5 cellular contexts compared by ENCODE assay signal in the genomic region with DNA sequence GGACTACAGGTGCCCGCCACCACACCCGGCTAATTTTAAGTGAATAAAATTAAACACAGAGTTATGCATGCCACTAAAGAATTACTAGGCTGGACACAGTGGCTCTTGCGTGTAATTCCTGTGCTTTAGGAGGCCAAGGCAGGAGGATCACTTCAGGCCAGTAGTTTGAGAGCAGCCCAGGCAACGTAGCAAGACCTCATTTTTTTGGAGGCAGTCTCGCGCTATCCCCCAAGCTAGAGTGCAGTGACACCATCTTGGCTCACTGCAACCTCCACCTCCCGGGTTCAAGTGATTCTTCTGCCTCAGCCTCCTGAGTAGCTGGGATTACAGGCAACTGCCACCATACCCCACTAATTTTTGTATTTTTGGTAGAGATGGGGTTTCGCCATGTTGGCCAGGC. TPM values are rescaled to one million over a fixed set of nuclear protein-coding genes. Genes with fewer than 3 reads are reported as not detected.
DNase-seq lines count a peak whose midpoint lies in the region; ATAC-seq, FAIRE-seq and TF ChIP-seq lines count a peak whose summit lies in the region.
"Not testable (repeated sequence)": the region's sequence is repeated elsewhere in the genome, so short reads cannot be mapped to it uniquely, and the experiment has no call there.

No MANE protein-coding gene starts in this region.

- H3K4me1 Mint-ChIP-seq in T-helper 17 cell = peaks cover 21% of the 10 kb centered on the region

- TF ChIP-seq RAD21 in GM12878 (IDR thresholded peaks at IDR 0.05; ENCODE audit: insufficient read depth, low read depth, low read length); HepG2 (CRISPR knock-in tag; IDR thresholded peaks at IDR 0.05): not testable (repeated sequence)

- not testable (repeated sequence) for FAIRE-seq in GM12892 (lab: Jason Lieb, UNC); GM12878 (lab: Jason Lieb, UNC); HepG2 (lab: Jason Lieb, UNC)

- WGBS in GM12878 (ENCODE audit: insufficient coverage, insufficient replicate concordance, low lambda C conversion rate, missing lambda C conversion rate) = 99% methylated on average over 8 of the region's 8 CpGs
- 98% methylated on average over 5 of the region's 8 CpGs for WGBS in HepG2 (ENCODE audit: low lambda C conversion rate)

- not testable (repeated sequence) for H3K4me3 Mint-ChIP-seq in T-helper 17 cell

- H3K9me3 ChIP-seq in T-helper 17 cell (ENCODE audit: control insufficient read depth, low read length, poor library complexity, severe bottlenecking); GM12878 (replicated peaks; ENCODE audit: control insufficient read depth, insufficient read depth, low read length); HepG2 (ENCODE audit: low read length); gastrocnemius medialis: not testable (repeated sequence)

- H3K27me3 Mint-ChIP-seq in T-helper 17 cell = not testable (repeated sequence)

- SMC1A ChIA-PET in GM12878 (lab: Charles Lee; ENCODE audit: uncharacterized antibody, unreplicated experiment) = interaction anchor here (1.4 kb wide), 1 partner anchor 80 kb away, joined by 5 read pairs; no protein-coding TSS in a partner anchor

- H3K4me1 ChIP-seq in GM12878 (ENCODE audit: control insufficient read depth, insufficient read depth, low read length) = not testable (repeated sequence)
- H3K4me1 ChIP-seq in HepG2 (ENCODE audit: insufficient read depth, low read length) (peaks cover 15% of the 10 kb centered on the region), gastrocnemius medialis (peaks cover 15 to 27% of the 10 kb centered on the region in 2 donors)

- H2AFZ ChIP-seq in GM12878 (ENCODE audit: control insufficient read depth, low read depth, low read length); HepG2 (ENCODE audit: low read length): not testable (repeated sequence)

- CTCF ChIA-PET in GM12878 (lab: Yijun Ruan, JAX) = interaction anchor here (0.6 to 1.5 kb wide), 2 partner anchors 9 to 272 kb away, joined by 3 to 4 read pairs; no protein-coding TSS in a partner anchor
- CTCF ChIA-PET in HepG2 (lab: Yijun Ruan, JAX; ENCODE audit: low intra/inter-chr PET ratio, low total read pairs) = not testable (repeated sequence)

- ATAC-seq in T-helper 17 cell, GM12878, HepG2, gastrocnemius medialis: not testable (repeated sequence)

- H3K4me3 ChIP-seq in GM12878; HepG2 (replicated peaks in 1 of 3; ENCODE audit: insufficient read depth in 1 of 3, low read depth in 2 of 3, low read length in 3 of 3); gastrocnemius medialis: not testable (repeated sequence)

- not testable (repeated sequence) for H3K4me2 ChIP-seq in GM12878 (ENCODE audit: control insufficient read depth, insufficient read depth); HepG2 (ENCODE audit: low read depth, low read length)

- not testable (repeated sequence) for H3K9ac ChIP-seq in GM12878 (ENCODE audit: control insufficient read depth, insufficient read depth, low read length); HepG2 (ENCODE audit: insufficient read depth, low read depth, low read length)

- H3K36me3 Mint-ChIP-seq in T-helper 17 cell (ENCODE audit: low read depth) = not testable (repeated sequence)

- DNase-seq in GM12892 (ENCODE audit: insufficient read length); T-helper 17 cell; GM12878 (ENCODE audit: low read depth, low spot score); HepG2 (ENCODE audit: low spot score); gastrocnemius medialis: not testable (repeated sequence)

- intact Hi-C loops in GM12878 (cut with micrococcal nuclease; ENCODE audit: unreplicated experiment); HepG2 (cut with micrococcal nuclease; ENCODE audit: unreplicated experiment); gastrocnemius medialis (cut with DNase I; ENCODE audit: low total_unique reads): not testable (repeated sequence)

- H3K27ac Mint-ChIP-seq in T-helper 17 cell = peak overlapping the region; percentile 89

- not testable (repeated sequence) for H3K27me3 ChIP-seq in GM12878 (replicated peaks in 1 of 2; ENCODE audit: control insufficient read depth in 2 of 2, insufficient read depth in 2 of 2, low read length in 1 of 2); HepG2 (ENCODE audit: control insufficient read depth in 1 of 2, insufficient read depth in 2 of 2, low read length in 2 of 2); gastrocnemius medialis

- not testable (repeated sequence) for TF ChIP-seq CTCF in GM12878 (IDR thresholded peaks at IDR 0.05 in 2 of 3, conservative IDR thresholded peaks at IDR 0.05 in 1 of 3; ENCODE audit: control insufficient read depth in 2 of 3, extremely low read depth in 1 of 3, insufficient read depth in 1 of 3, low read depth in 3 of 3, low read length in 3 of 3); HepG2 (CRISPR knock-in tag; IDR thresholded peaks at IDR 0.05); gastrocnemius medialis (IDR thresholded peaks at IDR 0.05 in 4 of 5, conservative IDR thresholded peaks at IDR 0.05 in 1 of 5)

- BruUV-seq in GM12878 (replicated peaks; lab: Mats Ljungman, UMichigan); HepG2 (replicated peaks; lab: Mats Ljungman, UMichigan): not testable (repeated sequence)

- H3K27ac ChIP-seq in GM12878 (ENCODE audit: control insufficient read depth, insufficient read depth); HepG2 (ENCODE audit: extremely low read length, insufficient read depth, low read length): not testable (repeated sequence)
- H3K27ac ChIP-seq in gastrocnemius medialis = peak overlapping the region in 3 of 4 donors; percentile 7 to 27 (median 11)

- H4K20me1 ChIP-seq in GM12878 (ENCODE audit: control insufficient read depth, insufficient read depth); HepG2 (ENCODE audit: insufficient read depth, low read length): not testable (repeated sequence)

- H3K36me3 ChIP-seq in GM12878 (ENCODE audit: control insufficient read depth in 2 of 2, insufficient read depth in 2 of 2, low read length in 1 of 2) = peaks cover 6 to 24% of the 10 kb centered on the region in 2 experiments
- H3K36me3 ChIP-seq in HepG2 (replicated peaks in 1 of 2; ENCODE audit: control insufficient read depth in 1 of 2, insufficient read depth in 2 of 2, low read length in 2 of 2) = peaks cover 6 to 37% of the 10 kb centered on the region in 2 experiments; a peak in 4 of 5 replicates
- peaks cover 10 to 55% of the 10 kb centered on the region in 2 donors for H3K36me3 ChIP-seq in gastrocnemius medialis

- POLR2A ChIA-PET in GM12878 (lab: Charles Lee) (interaction anchor here (0.6 kb wide), 1 partner anchor 161 kb away, joined by 3 read pairs; no protein-coding TSS in a partner anchor), HepG2 (lab: Yijun Ruan, JAX) (interaction anchor here (1.9 kb wide), 1 partner anchor 84 kb away, joined by 4 read pairs; a partner anchor contains a TSS)

- TF ChIP-seq POLR2A in GM12892 (IDR thresholded peaks at IDR 0.05; ENCODE audit: low read depth, low read length) = 0 out of 2 replicates have a peak, but pooled peaks have one; percentile 27
- TF ChIP-seq POLR2A in GM12878 (IDR thresholded peaks at IDR 0.05; ENCODE audit: low read depth, low read length) = peak; percentile 34; the same call in 1 of the 2 replicates
- TF ChIP-seq POLR2A in HepG2 (IDR thresholded peaks at IDR 0.05; ENCODE audit: insufficient read depth in 1 of 2, low read depth in 2 of 2, low read length in 2 of 2); gastrocnemius medialis (IDR thresholded peaks at IDR 0.05): not testable (repeated sequence)

- RAD21 ChIA-PET in GM12878 (lab: Charles Lee; ENCODE audit: unreplicated experiment) = not testable (repeated sequence)

- in situ Hi-C loops in GM12878 (cut with MboI); HepG2 (cut with HindIII; ENCODE audit: extremely low pct_ligation_motif_present, low pct_unique_long_range_greater_than_20kb); gastrocnemius medialis (cut with MboI; ENCODE audit: low sequenced_read_pairs in 4 of 4): not testable (repeated sequence)

- not testable (repeated sequence) for TF ChIP-seq EP300 in GM12878 (IDR thresholded peaks at IDR 0.05; ENCODE audit: borderline replicate concordance in 1 of 2, control insufficient read depth in 1 of 2, low read depth in 2 of 2, low read length in 2 of 2); HepG2 (IDR thresholded peaks at IDR 0.05; ENCODE audit: low read depth in 2 of 2, low read length in 2 of 2); HepG2 (CRISPR knock-in tag; IDR thresholded peaks at IDR 0.05; ENCODE audit: borderline replicate concordance)

- not testable (repeated sequence) for H3K79me2 ChIP-seq in GM12878 (ENCODE audit: control insufficient read depth, insufficient read depth, low read length); HepG2 (ENCODE audit: insufficient read depth, low read length)

RNA-seq across cellular contexts. Expression of a gene that starts 4.7 kb away (rescaled TPM):
- polyA plus RNA-seq in GM12892 (2012; ENCODE audit: missing spikeins) = 36.9 TPM
- total RNA-seq in T-helper 17 cell (10 to 100 TPM; 39.0 TPM), GM12878 (2014; rRNA removed) (28.3 and 39.5 TPM in 2 replicates), GM12878 (2014; rRNA removed; fragmentation: Illumina TruSeq; extraction: Trizol) (46.0 and 47.1 TPM in 2 replicates), GM12878 (2021) (36.8 and 38.6 TPM in 2 replicates), HepG2 (2016; rRNA removed; fragmentation: Illumina TruSeq; extraction: Trizol) (39.1 and 59.0 TPM in 2 replicates), gastrocnemius medialis (10 to 100 TPM; 19.6 to 34.9 (median 22.3) TPM)
- 8.1 and 10.0 TPM in 2 replicates for total RNA-seq in GM12878 (2013; cell fraction: nucleolus; rRNA removed)
- 28.6 TPM for polyA plus RNA-seq in GM12878 (2011; ENCODE audit: low read depth)
- polyA plus RNA-seq in GM12878 (2011; rRNA removed) (43.3 and 61.7 TPM in 2 replicates), GM12878 (2014; fragmentation: Illumina TruSeq; extraction: Trizol) (42.3 and 45.4 TPM in 2 replicates), GM12878 (2014; fragmentation: Nextera tagmentation; extraction: Ambion mirVana) (10 to 100 TPM; 54.1 to 58.2 TPM), GM12878 (2014; rRNA removed) (28.5 and 32.3 TPM in 2 replicates), GM12878 (2016; fragmentation: Nextera tagmentation; extraction: Ambion mirVana) (10 to 100 TPM; 66.7 to 72.2 TPM), HepG2 (2011; rRNA removed) (16.9 and 21.0 TPM in 2 replicates)
- polyA plus RNA-seq in GM12878 (2011; cell fraction: cytosol; rRNA removed) = 41.9 and 59.0 TPM in 2 replicates
- 10.0 and 10.5 TPM in 2 replicates for polyA plus RNA-seq in GM12878 (2011; cell fraction: nucleus; rRNA removed)
- polyA plus RNA-seq in GM12878 (2012) = 31.3 and 35.0 TPM in 2 replicates
- polyA minus RNA-seq in GM12878 (2011; rRNA and poly(A)+ RNA removed) = 14.6 and 23.3 TPM in 2 replicates
- 6.7 and 15.2 TPM in 2 replicates for polyA minus RNA-seq in GM12878 (2011; cell fraction: cytosol; rRNA and poly(A)+ RNA removed)
- 4.1 and 11.7 TPM in 2 replicates for polyA minus RNA-seq in GM12878 (2011; cell fraction: nucleus; rRNA and poly(A)+ RNA removed)
- total RNA-seq in HepG2 (2016; cell fraction: cytosol; rRNA removed; fragmentation: Illumina TruSeq; extraction: Trizol; ENCODE audit: low read depth) = 4.4 and 6.2 TPM in 2 replicates
- 35.5 and 58.0 TPM in 2 replicates for total RNA-seq in HepG2 (2016; cell fraction: insoluble cytoplasmic fraction; rRNA removed; fragmentation: Illumina TruSeq; extraction: Trizol)
- total RNA-seq in HepG2 (2016; cell fraction: membrane; rRNA removed; fragmentation: Illumina TruSeq; extraction: Trizol) = 12.0 and 13.2 TPM in 2 replicates
- 9.8 and 14.2 TPM in 2 replicates for total RNA-seq in HepG2 (2016; cell fraction: nucleus; rRNA removed; fragmentation: Illumina TruSeq; extraction: Trizol)
- polyA plus RNA-seq in HepG2 (2011; cell fraction: cytosol; rRNA removed) = 12.1 and 14.3 TPM in 2 replicates
- 5.3 and 7.2 TPM in 2 replicates for polyA plus RNA-seq in HepG2 (2011; cell fraction: nucleus; rRNA removed)
- 11.8 and 15.3 TPM in 2 replicates for polyA plus RNA-seq in HepG2 (2012)
- polyA plus RNA-seq in HepG2 (2016; cell fraction: cytosol; fragmentation: Illumina TruSeq; extraction: Trizol; ENCODE audit: low read depth) = 4.4 and 5.1 TPM in 2 replicates
- polyA plus RNA-seq in HepG2 (2016; cell fraction: insoluble cytoplasmic fraction; fragmentation: Illumina TruSeq; extraction: Trizol; ENCODE audit: low read depth) = 44.4 and 52.7 TPM in 2 replicates
- 7.9 and 8.5 TPM in 2 replicates for polyA plus RNA-seq in HepG2 (2016; cell fraction: membrane; fragmentation: Illumina TruSeq; extraction: Trizol; ENCODE audit: low read depth)
- polyA plus RNA-seq in HepG2 (2016; cell fraction: nucleus; fragmentation: Illumina TruSeq; extraction: Trizol; ENCODE audit: insufficient read depth, low read depth) = 11.5 and 19.0 TPM in 2 replicates
- polyA minus RNA-seq in HepG2 (2011; rRNA and poly(A)+ RNA removed; ENCODE audit: low replicate concordance) = 10.4 and 33.7 TPM in 2 replicates
- 10.6 and 13.7 TPM in 2 replicates for polyA minus RNA-seq in HepG2 (2011; cell fraction: cytosol; rRNA and poly(A)+ RNA removed)
- polyA minus RNA-seq in HepG2 (2011; cell fraction: nucleus; rRNA and poly(A)+ RNA removed) = 4.4 and 8.0 TPM in 2 replicates

RNA-seq across cellular contexts. Expression of a gene that starts 18.1 kb away (rescaled TPM):
- 328 TPM for polyA plus RNA-seq in GM12892 (2012; ENCODE audit: missing spikeins)
- total RNA-seq in T-helper 17 cell (100 to 1,000 TPM; 253 to 276 TPM), GM12878 (2014; rRNA removed) (300 and 328 TPM in 2 replicates), GM12878 (2014; rRNA removed; fragmentation: Illumina TruSeq; extraction: Trizol) (341 and 350 TPM in 2 replicates), GM12878 (2021) (340 and 342 TPM in 2 replicates), HepG2 (2016; rRNA removed; fragmentation: Illumina TruSeq; extraction: Trizol) (354 and 539 TPM in 2 replicates), gastrocnemius medialis (1,000 to 10,000 TPM in 2 of 4 donors, 100 to 1,000 TPM in 2; 784 to 1,263 (median 979) TPM)
- 109 and 114 TPM in 2 replicates for total RNA-seq in GM12878 (2013; cell fraction: nucleolus; rRNA removed)
- 223 TPM for polyA plus RNA-seq in GM12878 (2011; ENCODE audit: low read depth)
- polyA plus RNA-seq in GM12878 (2011; rRNA removed) (468 and 566 TPM in 2 replicates), GM12878 (2014; fragmentation: Illumina TruSeq; extraction: Trizol) (409 and 473 TPM in 2 replicates), GM12878 (2014; fragmentation: Nextera tagmentation; extraction: Ambion mirVana) (100 to 1,000 TPM; 618 to 719 TPM), GM12878 (2014; rRNA removed) (362 and 390 TPM in 2 replicates), GM12878 (2016; fragmentation: Nextera tagmentation; extraction: Ambion mirVana) (100 to 1,000 TPM; 618 to 628 TPM), HepG2 (2011; rRNA removed) (255 and 282 TPM in 2 replicates)
- polyA plus RNA-seq in GM12878 (2011; cell fraction: cytosol; rRNA removed) = 345 and 364 TPM in 2 replicates
- polyA plus RNA-seq in GM12878 (2011; cell fraction: nucleus; rRNA removed) = 187 and 210 TPM in 2 replicates
- polyA plus RNA-seq in GM12878 (2012) = 273 and 335 TPM in 2 replicates
- 313 and 389 TPM in 2 replicates for polyA minus RNA-seq in GM12878 (2011; rRNA and poly(A)+ RNA removed)
- polyA minus RNA-seq in GM12878 (2011; cell fraction: cytosol; rRNA and poly(A)+ RNA removed) = 104 and 110 TPM in 2 replicates
- 49.8 and 61.3 TPM in 2 replicates for polyA minus RNA-seq in GM12878 (2011; cell fraction: nucleus; rRNA and poly(A)+ RNA removed)
- 70.7 and 78.0 TPM in 2 replicates for total RNA-seq in HepG2 (2016; cell fraction: cytosol; rRNA removed; fragmentation: Illumina TruSeq; extraction: Trizol; ENCODE audit: low read depth)
- total RNA-seq in HepG2 (2016; cell fraction: insoluble cytoplasmic fraction; rRNA removed; fragmentation: Illumina TruSeq; extraction: Trizol) = 375 and 556 TPM in 2 replicates
- total RNA-seq in HepG2 (2016; cell fraction: membrane; rRNA removed; fragmentation: Illumina TruSeq; extraction: Trizol) = 180 and 184 TPM in 2 replicates
- total RNA-seq in HepG2 (2016; cell fraction: nucleus; rRNA removed; fragmentation: Illumina TruSeq; extraction: Trizol) = 151 and 152 TPM in 2 replicates
- 259 and 344 TPM in 2 replicates for polyA plus RNA-seq in HepG2 (2011; cell fraction: cytosol; rRNA removed)
- polyA plus RNA-seq in HepG2 (2011; cell fraction: nucleus; rRNA removed) = 90.4 and 103 TPM in 2 replicates
- 329 and 363 TPM in 2 replicates for polyA plus RNA-seq in HepG2 (2012)
- polyA plus RNA-seq in HepG2 (2016; cell fraction: cytosol; fragmentation: Illumina TruSeq; extraction: Trizol; ENCODE audit: low read depth) = 60.7 and 77.6 TPM in 2 replicates
- polyA plus RNA-seq in HepG2 (2016; cell fraction: insoluble cytoplasmic fraction; fragmentation: Illumina TruSeq; extraction: Trizol; ENCODE audit: low read depth) = 584 and 626 TPM in 2 replicates
- polyA plus RNA-seq in HepG2 (2016; cell fraction: membrane; fragmentation: Illumina TruSeq; extraction: Trizol; ENCODE audit: low read depth) = 134 and 143 TPM in 2 replicates
- 244 and 258 TPM in 2 replicates for polyA plus RNA-seq in HepG2 (2016; cell fraction: nucleus; fragmentation: Illumina TruSeq; extraction: Trizol; ENCODE audit: insufficient read depth, low read depth)
- 166 and 313 TPM in 2 replicates for polyA minus RNA-seq in HepG2 (2011; rRNA and poly(A)+ RNA removed; ENCODE audit: low replicate concordance)
- polyA minus RNA-seq in HepG2 (2011; cell fraction: cytosol; rRNA and poly(A)+ RNA removed) = 127 and 135 TPM in 2 replicates
- 82.0 and 97.6 TPM in 2 replicates for polyA minus RNA-seq in HepG2 (2011; cell fraction: nucleus; rRNA and poly(A)+ RNA removed)

RNA-seq across cellular contexts. Expression of a gene that starts 44.0 kb away (rescaled TPM):
- 1.0 TPM for polyA plus RNA-seq in GM12892 (2012; ENCODE audit: missing spikeins)
- total RNA-seq in T-helper 17 cell (10 to 100 TPM; 33.7 to 37.8 TPM), GM12878 (2014; rRNA removed) (8.0 and 10.0 TPM in 2 replicates), GM12878 (2014; rRNA removed; fragmentation: Illumina TruSeq; extraction: Trizol) (0.67 and 0.69 TPM in 2 replicates), GM12878 (2021) (11.4 and 14.0 TPM in 2 replicates), HepG2 (2016; rRNA removed; fragmentation: Illumina TruSeq; extraction: Trizol) (10.2 and 11.8 TPM in 2 replicates), gastrocnemius medialis (1 to 10 TPM; 1.1 to 3.9 (median 2.5) TPM)
- total RNA-seq in GM12878 (2013; cell fraction: nucleolus; rRNA removed) = 10.9 and 12.0 TPM in 2 replicates
- 3.4 TPM for polyA plus RNA-seq in GM12878 (2011; ENCODE audit: low read depth)
- polyA plus RNA-seq in GM12878 (2011; rRNA removed) (4.1 and 4.7 TPM in 2 replicates), GM12878 (2014; fragmentation: Illumina TruSeq; extraction: Trizol) (0.10 and 0.26 TPM in 2 replicates), GM12878 (2014; fragmentation: Nextera tagmentation; extraction: Ambion mirVana) (under 1 TPM; 0.08 to 0.29 TPM), GM12878 (2014; rRNA removed) (6.8 and 10.0 TPM in 2 replicates), GM12878 (2016; fragmentation: Nextera tagmentation; extraction: Ambion mirVana) (1 to 10 TPM; 4.0 to 4.5 TPM), HepG2 (2011; rRNA removed) (18.4 and 23.4 TPM in 2 replicates)
- 8.7 and 11.2 TPM in 2 replicates for polyA plus RNA-seq in GM12878 (2011; cell fraction: cytosol; rRNA removed)
- polyA plus RNA-seq in GM12878 (2011; cell fraction: nucleus; rRNA removed) = 16.5 and 22.0 TPM in 2 replicates
- 4.5 and 5.6 TPM in 2 replicates for polyA plus RNA-seq in GM12878 (2012)
- polyA minus RNA-seq in GM12878 (2011; rRNA and poly(A)+ RNA removed) = 5.5 and 15.1 TPM in 2 replicates
- 2.3 and 3.1 TPM in 2 replicates for polyA minus RNA-seq in GM12878 (2011; cell fraction: cytosol; rRNA and poly(A)+ RNA removed)
- 5.0 and 6.9 TPM in 2 replicates for polyA minus RNA-seq in GM12878 (2011; cell fraction: nucleus; rRNA and poly(A)+ RNA removed)
- 4.9 and 6.6 TPM in 2 replicates for total RNA-seq in HepG2 (2016; cell fraction: cytosol; rRNA removed; fragmentation: Illumina TruSeq; extraction: Trizol; ENCODE audit: low read depth)
- total RNA-seq in HepG2 (2016; cell fraction: insoluble cytoplasmic fraction; rRNA removed; fragmentation: Illumina TruSeq; extraction: Trizol) = 8.0 and 12.6 TPM in 2 replicates
- total RNA-seq in HepG2 (2016; cell fraction: membrane; rRNA removed; fragmentation: Illumina TruSeq; extraction: Trizol) = 14.1 and 16.2 TPM in 2 replicates
- 5.6 and 13.6 TPM in 2 replicates for total RNA-seq in HepG2 (2016; cell fraction: nucleus; rRNA removed; fragmentation: Illumina TruSeq; extraction: Trizol)
- polyA plus RNA-seq in HepG2 (2011; cell fraction: cytosol; rRNA removed) = 14.9 and 21.3 TPM in 2 replicates
- polyA plus RNA-seq in HepG2 (2011; cell fraction: nucleus; rRNA removed) = 38.7 and 47.9 TPM in 2 replicates
- 14.5 and 21.3 TPM in 2 replicates for polyA plus RNA-seq in HepG2 (2012)
- polyA plus RNA-seq in HepG2 (2016; cell fraction: cytosol; fragmentation: Illumina TruSeq; extraction: Trizol; ENCODE audit: low read depth) = 7.2 and 8.1 TPM in 2 replicates
- polyA plus RNA-seq in HepG2 (2016; cell fraction: insoluble cytoplasmic fraction; fragmentation: Illumina TruSeq; extraction: Trizol; ENCODE audit: low read depth) = 5.7 and 8.1 TPM in 2 replicates
- 11.0 and 12.3 TPM in 2 replicates for polyA plus RNA-seq in HepG2 (2016; cell fraction: membrane; fragmentation: Illumina TruSeq; extraction: Trizol; ENCODE audit: low read depth)
- polyA plus RNA-seq in HepG2 (2016; cell fraction: nucleus; fragmentation: Illumina TruSeq; extraction: Trizol; ENCODE audit: insufficient read depth, low read depth) = 6.8 and 12.5 TPM in 2 replicates
- 7.2 and 49.7 TPM in 2 replicates for polyA minus RNA-seq in HepG2 (2011; rRNA and poly(A)+ RNA removed; ENCODE audit: low replicate concordance)
- polyA minus RNA-seq in HepG2 (2011; cell fraction: cytosol; rRNA and poly(A)+ RNA removed) = 13.9 and 15.6 TPM in 2 replicates
- 12.1 and 13.3 TPM in 2 replicates for polyA minus RNA-seq in HepG2 (2011; cell fraction: nucleus; rRNA and poly(A)+ RNA removed)
